ENCODE assay signal across 22 cellular contexts in genomic region chr9:36746415-36746814, GRCh38.
"Had no signal": no experiment of that assay in that cellular context is flagged by ENCODE, and none has a peak within 500 bp of the region (broad histone marks: within the 10 kb centered on the region; RNA-seq: fewer than 3 reads in every experiment).

No MANE protein-coding gene starts in this region.

- H3K36me3 ChIP-seq: neural progenitor cell, ovary, right atrium auricular region, stomach, thoracic aorta, transverse colon had no signal

- H3K4me2 ChIP-seq: neural progenitor cell had no signal

- ATAC-seq: foreskin keratinocyte, left colon, left ventricle myocardium superior had no signal

- H3K4me3 ChIP-seq: lung, neural progenitor cell, ovary, right atrium auricular region, stomach, thoracic aorta, transverse colon had no signal

- DNase-seq: effector CD4-positive, alpha-beta T cell; endodermal cell; erythroblast; foreskin keratinocyte; kidney; left colon; left ventricle myocardium superior; mesenchymal stem cell; midbrain; nucleus accumbens; ovary; small intestine; stimulated activated CD4-positive, alpha-beta T cell treated with anti-CD3 and anti-CD28 coated beads, Interleukin-12 subunit alpha, Interleukin-12 subunit beta, amount 100 ng/mL, for 4 hours; stimulated activated naive CD4-positive, alpha-beta T cell; stomach; substantia nigra; transverse colon had no signal

- H3K9me3 ChIP-seq: ovary, right atrium auricular region, stomach, thoracic aorta, transverse colon had no signal

- FAIRE-seq: endothelial cell of umbilical vein, kidney, small intestine had no signal

- H3K4me1 ChIP-seq: foreskin keratinocyte, neural progenitor cell, right atrium auricular region, stomach, transverse colon had no signal

- H2AFZ ChIP-seq: neural progenitor cell had no signal

- H3K9ac ChIP-seq: neural progenitor cell had no signal

- H3K27ac ChIP-seq: foreskin keratinocyte, neural progenitor cell, ovary, right atrium auricular region, stomach, thoracic aorta, transverse colon had no signal

- H3K27me3 ChIP-seq: ovary, right atrium auricular region had no signal
